19 cellular contexts compared by ENCODE assay signal in the genomic region with DNA sequence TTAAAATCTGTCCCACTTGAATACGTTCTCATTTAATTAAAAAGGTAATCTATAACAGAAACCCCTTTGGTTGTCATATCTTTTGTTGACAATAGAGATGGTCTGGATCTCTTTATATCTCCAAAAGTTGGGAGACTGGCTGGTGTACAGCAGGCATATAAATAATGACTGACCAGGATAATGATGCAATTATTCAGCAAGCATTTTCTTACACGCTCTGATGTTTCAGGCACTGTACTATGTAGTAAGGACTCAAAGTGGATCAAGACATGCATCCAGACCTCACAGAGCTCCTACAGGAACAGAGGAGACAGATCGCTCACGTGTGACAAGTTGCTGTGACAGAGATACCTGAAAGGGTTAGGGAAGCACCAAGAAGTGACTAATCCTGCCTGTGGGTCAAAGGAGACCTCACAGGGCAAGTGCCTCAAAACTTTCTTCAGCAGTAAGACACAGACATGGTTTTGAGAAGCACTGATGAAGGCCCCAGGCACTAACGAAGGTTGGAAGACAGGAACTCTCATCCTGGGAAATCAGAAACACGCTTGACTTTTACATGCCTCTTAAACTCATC. TPM values are rescaled to one million over a fixed set of nuclear protein-coding genes. Genes with fewer than 3 reads are reported as not detected.
DNase-seq lines count a peak whose midpoint lies in the region; ATAC-seq and TF ChIP-seq lines count a peak whose summit lies in the region.
"Had no signal": no experiment of that assay in that cellular context is flagged by ENCODE, and none has a peak within 500 bp of the region (broad histone marks: within the 10 kb centered on the region; RNA-seq: fewer than 3 reads in every experiment).

No MANE protein-coding gene starts in this region.

- no peaks in the 10 kb centered on the region for H3K4me1 Mint-ChIP-seq in activated naive CD4-positive, alpha-beta T cell treated with anti-CD3 and anti-CD28 coated beads, Interleukin-2, amount 50 U/mL, for 24 hours
- H3K4me1 Mint-ChIP-seq in chondrocyte (ENCODE audit: low read depth) = no peaks in the 10 kb centered on the region
- no peaks in the 10 kb centered on the region for H3K4me1 Mint-ChIP-seq in stimulated activated effector memory CD8-positive, alpha-beta T cell treated with anti-CD3 and anti-CD28 coated beads, Interleukin-12 subunit alpha, Interleukin-12 subunit beta, amount 100 ng/mL, for 72 hours
- H3K4me1 Mint-ChIP-seq in activated CD8-positive, alpha-beta memory T cell treated with anti-CD3 and anti-CD28 coated beads, Interleukin-2, amount 10 ng/mL, durations not matched to agents 7 days and 5 days = no peaks in the 10 kb centered on the region
- H3K4me1 Mint-ChIP-seq: CD4-positive, CD25-positive, alpha-beta regulatory T cell had no signal

- TSS peak; percentile 32 for BruUV-seq in OCI-LY7 (replicated peaks; lab: Mats Ljungman, UMichigan)

- peaks cover 26% of the 10 kb centered on the region for H3K36me3 Mint-ChIP-seq in activated naive CD4-positive, alpha-beta T cell treated with anti-CD3 and anti-CD28 coated beads, Interleukin-2, amount 50 U/mL, for 24 hours
- peaks cover 51% of the 10 kb centered on the region for H3K36me3 Mint-ChIP-seq in chondrocyte (ENCODE audit: low read depth)
- peaks cover 100% of the 10 kb centered on the region for H3K36me3 Mint-ChIP-seq in stimulated activated effector memory CD8-positive, alpha-beta T cell treated with anti-CD3 and anti-CD28 coated beads, Interleukin-12 subunit alpha, Interleukin-12 subunit beta, amount 100 ng/mL, for 72 hours
- peaks cover 42% of the 10 kb centered on the region for H3K36me3 Mint-ChIP-seq in activated CD8-positive, alpha-beta memory T cell treated with anti-CD3 and anti-CD28 coated beads, Interleukin-2, amount 10 ng/mL, durations not matched to agents 7 days and 5 days

- intact Hi-C loops in OCI-LY7 (cut with micrococcal nuclease; ENCODE audit: unreplicated experiment) = no loop called here

- no peak for DNase-seq in activated naive CD4-positive, alpha-beta T cell (lab: John Stamatoyannopoulos, UW)
- DNase-seq in OCI-LY7 (ENCODE audit: low spot score) (no peak), chondrocyte (ENCODE audit: low spot score) (no peak)
- DNase-seq in stimulated activated effector memory CD8-positive, alpha-beta T cell treated with anti-CD3 and anti-CD28 coated beads, Interleukin-12 subunit alpha, Interleukin-12 subunit beta, amount 100 ng/mL, for 72 hours (ENCODE audit: low spot score in 2 of 2) = no peak
- no peak for DNase-seq in activated CD8-positive, alpha-beta memory T cell treated with anti-CD3 and anti-CD28 coated beads, Interleukin-2, amount 10 ng/mL, durations not matched to agents 7 days and 5 days
- DNase-seq: CD4-positive, CD25-positive, alpha-beta regulatory T cell; EL; H9; IMR-90; Kasumi-1; MM.1S; NCI-H187 treated with DMSO at 0.1 percent for 48 hours; NCI-H526 treated with DMSO at 0.1 percent for 48 hours; RPMI8226; SIG-M5 had no signal

- no peaks in the 10 kb centered on the region for H3K9me3 ChIP-seq in OCI-LY7 (ENCODE audit: low read length)

- H3K36me3 ChIP-seq in OCI-LY7 (ENCODE audit: insufficient read depth, low read length) = peaks cover 83% of the 10 kb centered on the region

- no peaks in the 10 kb centered on the region for H3K79me2 ChIP-seq in OCI-LY7 (ENCODE audit: insufficient read depth, low read depth, low read length)

- POLR2A ChIA-PET in OCI-LY7 (lab: Charles Lee) = no interaction called here

- no peaks in the 10 kb centered on the region for H3K9me2 ChIP-seq in OCI-LY7 (ENCODE audit: insufficient read depth, low read length)

- no peaks in the 10 kb centered on the region for H3K4me1 ChIP-seq in OCI-LY7 (ENCODE audit: insufficient read depth, low read length, poor library complexity, severe bottlenecking)

- no peak overlapping the region for H3K4me2 ChIP-seq in OCI-LY7 (ENCODE audit: low read length)

- H3K27me3 Mint-ChIP-seq in activated naive CD4-positive, alpha-beta T cell treated with anti-CD3 and anti-CD28 coated beads, Interleukin-2, amount 50 U/mL, for 24 hours = no peaks in the 10 kb centered on the region
- no peaks in the 10 kb centered on the region for H3K27me3 Mint-ChIP-seq in chondrocyte (ENCODE audit: low read depth)
- H3K27me3 Mint-ChIP-seq in activated CD8-positive, alpha-beta memory T cell treated with anti-CD3 and anti-CD28 coated beads, Interleukin-2, amount 10 ng/mL, durations not matched to agents 7 days and 5 days = no peaks in the 10 kb centered on the region
- H3K27me3 Mint-ChIP-seq: CD4-positive, CD25-positive, alpha-beta regulatory T cell had no signal

- H3K4me3 ChIP-seq in OCI-LY7 (ENCODE audit: low read depth, low read length, poor library complexity, severe bottlenecking) = no peak overlapping the region

- TF ChIP-seq CTCF in OCI-LY7 (conservative IDR thresholded peaks at IDR 0.05; ENCODE audit: low read length) (no peak), chondrocyte (IDR thresholded peaks at IDR 0.05) (no peak)

- H3K4me3 Mint-ChIP-seq in activated naive CD4-positive, alpha-beta T cell treated with anti-CD3 and anti-CD28 coated beads, Interleukin-2, amount 50 U/mL, for 24 hours = no peak overlapping the region
- no peak overlapping the region for H3K4me3 Mint-ChIP-seq in chondrocyte (ENCODE audit: unreplicated experiment)
- H3K4me3 Mint-ChIP-seq in stimulated activated effector memory CD8-positive, alpha-beta T cell treated with anti-CD3 and anti-CD28 coated beads, Interleukin-12 subunit alpha, Interleukin-12 subunit beta, amount 100 ng/mL, for 72 hours = no peak overlapping the region
- no peak overlapping the region for H3K4me3 Mint-ChIP-seq in activated CD8-positive, alpha-beta memory T cell treated with anti-CD3 and anti-CD28 coated beads, Interleukin-2, amount 10 ng/mL, durations not matched to agents 7 days and 5 days
- H3K4me3 Mint-ChIP-seq: CD4-positive, CD25-positive, alpha-beta regulatory T cell; H9 had no signal

- H3K9me3 Mint-ChIP-seq in activated naive CD4-positive, alpha-beta T cell treated with anti-CD3 and anti-CD28 coated beads, Interleukin-2, amount 50 U/mL, for 24 hours = no peaks in the 10 kb centered on the region
- no peaks in the 10 kb centered on the region for H3K9me3 Mint-ChIP-seq in chondrocyte (ENCODE audit: low read depth)
- H3K9me3 Mint-ChIP-seq in stimulated activated effector memory CD8-positive, alpha-beta T cell treated with anti-CD3 and anti-CD28 coated beads, Interleukin-12 subunit alpha, Interleukin-12 subunit beta, amount 100 ng/mL, for 72 hours = no peaks in the 10 kb centered on the region
- H3K9me3 Mint-ChIP-seq in activated CD8-positive, alpha-beta memory T cell treated with anti-CD3 and anti-CD28 coated beads, Interleukin-2, amount 10 ng/mL, durations not matched to agents 7 days and 5 days (ENCODE audit: low read depth) = no peaks in the 10 kb centered on the region
- H3K9me3 Mint-ChIP-seq: CD4-positive, CD25-positive, alpha-beta regulatory T cell; H9 had no signal

- CTCF ChIA-PET in OCI-LY7 (lab: Charles Lee; ENCODE audit: unreplicated experiment) = no interaction called here
- CTCF ChIA-PET in activated CD8-positive, alpha-beta memory T cell treated with anti-CD3 and anti-CD28 coated beads, Interleukin-2, amount 10 ng/mL, durations not matched to agents 7 days and 5 days (lab: Charles Lee) = no interaction called here

- no peak overlapping the region for H2AFZ ChIP-seq in OCI-LY7 (ENCODE audit: low read length)

- peak overlapping the region; percentile 35 for H3K27ac Mint-ChIP-seq in activated naive CD4-positive, alpha-beta T cell treated with anti-CD3 and anti-CD28 coated beads, Interleukin-2, amount 50 U/mL, for 24 hours
- H3K27ac Mint-ChIP-seq in chondrocyte (ENCODE audit: unreplicated experiment) = peak overlapping the region; percentile 49
- H3K27ac Mint-ChIP-seq in stimulated activated effector memory CD8-positive, alpha-beta T cell treated with anti-CD3 and anti-CD28 coated beads, Interleukin-12 subunit alpha, Interleukin-12 subunit beta, amount 100 ng/mL, for 72 hours = peak overlapping the region; percentile 60
- no peak overlapping the region for H3K27ac Mint-ChIP-seq in activated CD8-positive, alpha-beta memory T cell treated with anti-CD3 and anti-CD28 coated beads, Interleukin-2, amount 10 ng/mL, durations not matched to agents 7 days and 5 days

- no peaks in the 10 kb centered on the region for H4K20me1 ChIP-seq in OCI-LY7 (ENCODE audit: insufficient read depth, low read length)

- no peak overlapping the region for H3K27ac ChIP-seq in OCI-LY7 (ENCODE audit: low read depth, low read length, poor library complexity, severe bottlenecking)

- no peak for ATAC-seq in stimulated activated effector memory CD8-positive, alpha-beta T cell treated with anti-CD3 and anti-CD28 coated beads, Interleukin-12 subunit alpha, Interleukin-12 subunit beta, amount 100 ng/mL, for 72 hours
- no peak for ATAC-seq in HG02759 (IDR thresholded peaks at IDR 0.05; ENCODE audit: unreplicated experiment)
- ATAC-seq in GM21447 (IDR thresholded peaks at IDR 0.05; ENCODE audit: unreplicated experiment) = no peak
- ATAC-seq in activated CD8-positive, alpha-beta memory T cell treated with anti-CD3 and anti-CD28 coated beads, Interleukin-2, amount 10 ng/mL, durations not matched to agents 7 days and 5 days = no peak

RNA-seq across cellular contexts. Expression of a gene that starts 25.7 kb away (rescaled TPM):
- 25.1 and 27.5 TPM in 2 replicates for total RNA-seq in OCI-LY7 (2014; rRNA removed; shearing (Covaris generic))
- total RNA-seq in OCI-LY7 (2022) (56.1 and 60.5 TPM in 2 replicates), chondrocyte (52.5 to 69.2 TPM (median 53.5 TPM) in 3 replicates)
- total RNA-seq in activated CD8-positive, alpha-beta memory T cell treated with anti-CD3 and anti-CD28 coated beads, Interleukin-2, amount 10 ng/mL, durations not matched to agents 7 days and 5 days = 10 to 100 TPM; 58.7 to 70.1 TPM

RNA-seq across cellular contexts. Expression of a gene that starts 26.0 kb away (rescaled TPM):
- total RNA-seq in OCI-LY7 (2014; rRNA removed; shearing (Covaris generic)) = not detected in 2 replicates
- total RNA-seq in OCI-LY7 (2022) (not detected in 2 replicates), chondrocyte (not detected in 3 replicates)
- not detected for total RNA-seq in activated CD8-positive, alpha-beta memory T cell treated with anti-CD3 and anti-CD28 coated beads, Interleukin-2, amount 10 ng/mL, durations not matched to agents 7 days and 5 days
- total RNA-seq: CD4-positive, CD25-positive, alpha-beta regulatory T cell; H9; HT1080; IMR-90 had no signal
